Comparison of ENCODE assay signal across 1 cellular context in genomic region chr9:2623866-2624682, GRCh38.
TF ChIP-seq lines count a peak whose summit lies in the region.

No MANE protein-coding gene starts in this region.

TF ChIP-seq in SK-N-SH, 30 proteins besides CTCF, POLR2A, EP300 and RAD21 (continued from another document):
- TF ChIP-seq REST (IDR thresholded peaks at IDR 0.05; ENCODE audit: low read depth, low read length) (no peak), JUND (IDR thresholded peaks at IDR 0.05) (no peak), RFX5 (IDR thresholded peaks at IDR 0.05; ENCODE audit: low read length) (no peak), RXRA (IDR thresholded peaks at IDR 0.05; ENCODE audit: borderline replicate concordance, low read depth) (no peak), GATA2 (CRISPR knock-in tag; IDR thresholded peaks at IDR 0.05) (no peak), FOXJ3 (CRISPR knock-in tag; IDR thresholded peaks at IDR 0.05) (no peak), PBX3 (IDR thresholded peaks at IDR 0.05) (no peak), TCF12 (IDR thresholded peaks at IDR 0.05) (no peak), USF2 (IDR thresholded peaks at IDR 0.05; ENCODE audit: borderline replicate concordance, low read depth, low read length) (no peak), MEF2A (IDR thresholded peaks at IDR 0.05; ENCODE audit: borderline replicate concordance, low read depth) (no peak), IRF3 (IDR thresholded peaks at IDR 0.05; ENCODE audit: low read depth, low read length) (no peak), USF1 (IDR thresholded peaks at IDR 0.05; ENCODE audit: borderline replicate concordance, low read depth) (no peak), MAX (IDR thresholded peaks at IDR 0.05; ENCODE audit: low read depth) (no peak)
